ENCODE assay signal across 27 cellular contexts in the genomic region with DNA sequence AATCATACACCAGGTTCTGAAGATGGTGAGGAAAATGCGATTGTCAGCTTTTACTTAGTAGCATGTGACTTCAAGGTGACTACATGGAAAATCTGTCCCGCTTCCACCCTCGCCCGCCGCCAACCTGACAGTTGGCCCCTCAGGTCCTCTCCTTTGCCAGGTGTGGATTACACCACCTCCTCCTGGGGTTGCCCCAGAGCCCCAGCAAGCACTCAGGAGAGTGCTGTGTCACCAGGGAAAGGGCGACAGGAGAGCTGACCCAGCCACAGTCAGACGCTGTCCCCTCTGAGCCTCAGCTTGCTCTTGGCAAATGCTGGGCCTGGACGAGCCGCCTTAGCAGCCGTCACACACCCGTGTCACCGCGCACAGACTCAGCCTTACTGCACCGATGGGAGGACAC. TPM values are rescaled to one million over a fixed set of nuclear protein-coding genes. Genes with fewer than 3 reads are reported as not detected.
DNase-seq lines count a peak whose midpoint lies in the region; ATAC-seq and TF ChIP-seq lines count a peak whose summit lies in the region.
"Had no signal": no experiment of that assay in that cellular context is flagged by ENCODE, and none has a peak within 500 bp of the region (broad histone marks: within the 10 kb centered on the region; RNA-seq: fewer than 3 reads in every experiment).

No MANE protein-coding gene starts in this region.

- peaks cover 57% of the 10 kb centered on the region for H3K79me2 ChIP-seq in GM23338 (replicated peaks; ENCODE audit: insufficient read depth)
- peaks cover 44% of the 10 kb centered on the region for H3K79me2 ChIP-seq in PC-9 (ENCODE audit: low read depth)

- H3K27ac Mint-ChIP-seq in GM23338 = 0 out of 2 replicates have a peak overlapping the region, but pooled peaks have one; percentile 62
- H3K27ac Mint-ChIP-seq in naive thymus-derived CD8-positive, alpha-beta T cell = peak overlapping the region in 6 of 10 donors; percentile 84 to 93 (median 90)

- TF ChIP-seq CTCF in A673 (conservative IDR thresholded peaks at IDR 0.05; ENCODE audit: low read depth, low read length) = no peak
- TF ChIP-seq CTCF in GM23338 (conservative IDR thresholded peaks at IDR 0.05; ENCODE audit: low read depth in 2 of 2) = no peak
- no peak for TF ChIP-seq CTCF in left ventricle myocardium inferior (IDR thresholded peaks at IDR 0.05; ENCODE audit: borderline replicate concordance)
- TF ChIP-seq CTCF in PC-9 (conservative IDR thresholded peaks at IDR 0.05) = no peak

- H3F3A ChIP-seq in GM23338 (replicated peaks; ENCODE audit: low read depth) (no peaks in the 10 kb centered on the region), PC-9 (ENCODE audit: insufficient read depth, low read depth) (peaks cover 4% of the 10 kb centered on the region; the same call in 1 of the 2 replicates)

- no peak overlapping the region for H2AFZ ChIP-seq in GM23338
- H2AFZ ChIP-seq in PC-9 = no peak overlapping the region

- CTCF ChIA-PET in A673 (lab: Charles Lee) (no interaction called here), PC-9 (lab: Charles Lee) (no interaction called here)

- no peak overlapping the region for H3K4me3 Mint-ChIP-seq in GM23338
- no peak overlapping the region for H3K4me3 Mint-ChIP-seq in naive thymus-derived CD8-positive, alpha-beta T cell
- H3K4me3 Mint-ChIP-seq: activated CD8-positive, alpha-beta memory T cell treated with anti-CD3 and anti-CD28 coated beads, Interleukin-2, amount 10 ng/mL, durations not matched to agents 7 days and 5 days; activated naive CD4-positive, alpha-beta T cell treated with anti-CD3 and anti-CD28 coated beads for 36 hours; T-helper 2 cell treated with Interferon-gamma antibody and Interleukin-4, amounts not matched to agents 5 μg/mL and 100 μg/mL, for 36 hours had no signal

- H3K27me3 ChIP-seq in A673 (replicated peaks; ENCODE audit: insufficient read depth, low read depth, low read length, poor library complexity) (no peaks in the 10 kb centered on the region), GM23338 (ENCODE audit: insufficient read depth) (no peaks in the 10 kb centered on the region), left ventricle myocardium inferior (ENCODE audit: low read depth) (no peaks in the 10 kb centered on the region), PC-9 (ENCODE audit: insufficient read depth, low read depth) (no peaks in the 10 kb centered on the region)
- H3K27me3 ChIP-seq: BE2C, heart right ventricle, transverse colon had no signal

- H3K27me3 Mint-ChIP-seq in GM23338 (ENCODE audit: insufficient read depth, low read depth, poor library complexity) = peaks cover 16% of the 10 kb centered on the region
- no peaks in the 10 kb centered on the region for H3K27me3 Mint-ChIP-seq in naive thymus-derived CD8-positive, alpha-beta T cell
- H3K27me3 Mint-ChIP-seq: activated CD8-positive, alpha-beta memory T cell treated with anti-CD3 and anti-CD28 coated beads, Interleukin-2, amount 10 ng/mL, durations not matched to agents 7 days and 5 days had no signal

- H3K4me2 ChIP-seq in GM23338 (no peak overlapping the region), PC-9 (no peak overlapping the region)

- H3K4me1 ChIP-seq in A673 (ENCODE audit: insufficient read depth, low read length, poor library complexity, severe bottlenecking) (no peaks in the 10 kb centered on the region), GM23338 (ENCODE audit: insufficient read depth) (no peaks in the 10 kb centered on the region), left ventricle myocardium inferior (peaks cover 85% of the 10 kb centered on the region), PC-9 (replicated peaks; ENCODE audit: insufficient read depth) (peaks cover 11% of the 10 kb centered on the region; the same call in 1 of the 2 replicates)
- H3K4me1 ChIP-seq: BE2C had no signal

- ATAC-seq in GM23338 (no peak), GM18870 (IDR thresholded peaks at IDR 0.05; ENCODE audit: unreplicated experiment) (no peak)
- ATAC-seq in naive thymus-derived CD8-positive, alpha-beta T cell = no peak
- ATAC-seq: activated CD8-positive, alpha-beta memory T cell treated with anti-CD3 and anti-CD28 coated beads, Interleukin-2, amount 10 ng/mL, durations not matched to agents 7 days and 5 days; left colon had no signal

- peak overlapping the region; percentile 30 for H3K27ac ChIP-seq in A673 (ENCODE audit: low read depth, low read length, poor library complexity, severe bottlenecking)
- H3K27ac ChIP-seq in GM23338 (ENCODE audit: low read depth) = no peak overlapping the region
- peak overlapping the region; percentile 69 for H3K27ac ChIP-seq in left ventricle myocardium inferior (replicated peaks)
- no peak overlapping the region for H3K27ac ChIP-seq in PC-9
- H3K27ac ChIP-seq: epithelial cell of prostate, transverse colon had no signal

- H3K9me2 ChIP-seq in GM23338 (ENCODE audit: insufficient read depth) (no peaks in the 10 kb centered on the region), PC-9 (ENCODE audit: insufficient read depth) (no peaks in the 10 kb centered on the region)

- intact Hi-C loops in A673 (cut with micrococcal nuclease; ENCODE audit: unreplicated experiment) (no loop called here), left ventricle myocardium inferior (cut with micrococcal nuclease) (no loop called here), PC-9 (cut with micrococcal nuclease; ENCODE audit: unreplicated experiment) (no loop called here)

- H4K20me1 ChIP-seq in GM23338 (replicated peaks; ENCODE audit: insufficient read depth) (peaks cover 20% of the 10 kb centered on the region), PC-9 (ENCODE audit: insufficient read depth) (peaks cover 54% of the 10 kb centered on the region)

- DNase-seq in A673 (ENCODE audit: low spot score) (no peak), GM23338 (ENCODE audit: low spot score) (no peak), left ventricle myocardium inferior (no peak), kidney tubule cell (ENCODE audit: low spot score) (no peak), MV-4-11 (lab: John Stamatoyannopoulos, UW) (no peak), PC-9 (no peak)
- no peak for DNase-seq in naive thymus-derived CD8-positive, alpha-beta T cell
- DNase-seq: ACHN; activated CD4-positive, alpha-beta T cell treated with anti-CD3 and anti-CD28 coated beads for 48 hours; activated CD8-positive, alpha-beta memory T cell treated with anti-CD3 and anti-CD28 coated beads, Interleukin-2, amount 10 ng/mL, durations not matched to agents 7 days and 5 days; activated naive CD4-positive, alpha-beta T cell treated with anti-CD3 and anti-CD28 coated beads for 36 hours; amniotic stem cell; BE2C; Caco-2; DMS79; heart right ventricle; left colon; mesenchymal stem cell; NCI-H146; NCI-H2107; NCI-H748 treated with DMSO at 0.1 percent for 48 hours; retina; stimulated activated CD4-positive, alpha-beta T cell treated with anti-CD3 and anti-CD28 coated beads, Interleukin-2, amount 100 ng/mL, for 24 hours; transverse colon had no signal

- no peaks in the 10 kb centered on the region for H3K9me3 Mint-ChIP-seq in GM23338
- H3K9me3 Mint-ChIP-seq in naive thymus-derived CD8-positive, alpha-beta T cell = no peaks in the 10 kb centered on the region
- H3K9me3 Mint-ChIP-seq: activated naive CD4-positive, alpha-beta T cell treated with anti-CD3 and anti-CD28 coated beads for 36 hours; T-helper 2 cell treated with Interferon-gamma antibody and Interleukin-4, amounts not matched to agents 5 μg/mL and 100 μg/mL, for 36 hours had no signal

- H3K36me3 ChIP-seq in A673 (ENCODE audit: insufficient read depth, low read length, poor library complexity, severe bottlenecking) = peaks cover 91% of the 10 kb centered on the region
- H3K36me3 ChIP-seq in GM23338 (ENCODE audit: insufficient read depth) = peaks cover 31% of the 10 kb centered on the region
- H3K36me3 ChIP-seq in left ventricle myocardium inferior = peaks cover 63% of the 10 kb centered on the region
- peaks cover 3% of the 10 kb centered on the region; the same call in 1 of the 2 replicates for H3K36me3 ChIP-seq in PC-9 (ENCODE audit: low read depth)

- H3K4me1 Mint-ChIP-seq in GM23338 = no peaks in the 10 kb centered on the region
- H3K4me1 Mint-ChIP-seq in naive thymus-derived CD8-positive, alpha-beta T cell = peaks cover 19 to 50% (median 33%) of the 10 kb centered on the region in 4 donors

- H3K9me3 ChIP-seq in A673 (ENCODE audit: low read depth, low read length, poor library complexity, severe bottlenecking) = no peaks in the 10 kb centered on the region
- no peaks in the 10 kb centered on the region for H3K9me3 ChIP-seq in left ventricle myocardium inferior (replicated peaks)
- no peaks in the 10 kb centered on the region for H3K9me3 ChIP-seq in PC-9 (ENCODE audit: insufficient read depth, low read depth)
- H3K9me3 ChIP-seq: BE2C, Caco-2, heart right ventricle, transverse colon had no signal

- POLR2A ChIA-PET in A673 (lab: Charles Lee; ENCODE audit: low non-redundant PET) = no interaction called here
- POLR2A ChIA-PET in naive thymus-derived CD8-positive, alpha-beta T cell (lab: Charles Lee) = no interaction called here
- POLR2A ChIA-PET in PC-9 (lab: Charles Lee; ENCODE audit: unreplicated experiment) = no interaction called here

- H3K4me3 ChIP-seq in A673 (ENCODE audit: low read depth, low read length, poor library complexity, severe bottlenecking) = no peak overlapping the region
- H3K4me3 ChIP-seq in GM23338 = no peak overlapping the region
- H3K4me3 ChIP-seq in left ventricle myocardium inferior = no peak overlapping the region
- no peak overlapping the region for H3K4me3 ChIP-seq in PC-9
- H3K4me3 ChIP-seq: heart right ventricle, transverse colon had no signal

- H3K36me3 Mint-ChIP-seq in GM23338 (ENCODE audit: low read depth) = peaks cover 70% of the 10 kb centered on the region
- peaks cover 0 to 94% (median 7%) of the 10 kb centered on the region in 3 donors for H3K36me3 Mint-ChIP-seq in naive thymus-derived CD8-positive, alpha-beta T cell

- BruUV-seq in A673 (replicated peaks; lab: Mats Ljungman, UMichigan) = no TSS peak
- BruUV-seq in PC-9 (replicated peaks; lab: Mats Ljungman, UMichigan) = no TSS peak

RNA-seq across cellular contexts. Expression of a gene that starts 17.9 kb away (rescaled TPM):
- total RNA-seq in A673 (2021) = 216 and 217 TPM in 2 replicates
- 168 and 172 TPM in 2 replicates for total RNA-seq in GM23338 (2014; rRNA removed; shearing (Covaris generic))
- polyA plus RNA-seq in GM23338 (2016; fragmentation: Nextera tagmentation; extraction: Ambion mirVana) = 96.0 and 99.9 TPM in 2 replicates
- 171 TPM for total RNA-seq in left ventricle myocardium inferior
- 10 to 100 TPM; 62.0 to 68.7 TPM for total RNA-seq in naive thymus-derived CD8-positive, alpha-beta T cell
- polyA plus RNA-seq in naive thymus-derived CD8-positive, alpha-beta T cell = 10 to 100 TPM; 42.4 to 54.1 (median 44.3) TPM
- 162 and 174 TPM in 2 replicates for total RNA-seq in PC-9 (2021)

RNA-seq across cellular contexts. Expression of a gene that starts 37.7 kb away (rescaled TPM):
- total RNA-seq in A673 (2021) (124 and 132 TPM in 2 replicates), left ventricle myocardium inferior (75.5 TPM), PC-9 (2021) (79.6 and 81.5 TPM in 2 replicates)
- total RNA-seq in GM23338 (2014; rRNA removed; shearing (Covaris generic)) = 91.9 and 103 TPM in 2 replicates
- polyA plus RNA-seq in GM23338 (2016; fragmentation: Nextera tagmentation; extraction: Ambion mirVana) = 90.6 and 90.8 TPM in 2 replicates
- 10 to 100 TPM; 50.2 to 54.6 TPM for total RNA-seq in naive thymus-derived CD8-positive, alpha-beta T cell
- 10 to 100 TPM; 82.8 to 94.1 (median 86.7) TPM for polyA plus RNA-seq in naive thymus-derived CD8-positive, alpha-beta T cell

RNA-seq across cellular contexts. Expression of a gene that starts 54.0 kb away (rescaled TPM):
- 204 and 212 TPM in 2 replicates for total RNA-seq in A673 (2021)
- 100 and 112 TPM in 2 replicates for total RNA-seq in GM23338 (2014; rRNA removed; shearing (Covaris generic))
- polyA plus RNA-seq in GM23338 (2016; fragmentation: Nextera tagmentation; extraction: Ambion mirVana) = 55.0 and 66.4 TPM in 2 replicates
- total RNA-seq in left ventricle myocardium inferior = 78.2 TPM
- 100 to 1,000 TPM; 167 to 186 TPM for total RNA-seq in naive thymus-derived CD8-positive, alpha-beta T cell
- 10 to 100 TPM; 56.2 to 72.8 (median 62.3) TPM for polyA plus RNA-seq in naive thymus-derived CD8-positive, alpha-beta T cell
- total RNA-seq in PC-9 (2021) = 51.9 and 52.7 TPM in 2 replicates

Comparison
In these comparisons a context has a peak if more than half of its experiments do, and no peak if none do; other contexts are left out.
1. H3K27ac ChIP-seq: peak in A673 (single experiment) and left ventricle myocardium inferior (single experiment); none in GM23338 (single experiment) and PC-9 (single experiment).